In genomic region chr6:34347303-34347702, GRCh38 we compare ENCODE assay signal across 20 cellular contexts.
"Had no signal": no experiment of that assay in that cellular context is flagged by ENCODE, and none has a peak within 500 bp of the region (broad histone marks: within the 10 kb centered on the region; RNA-seq: fewer than 3 reads in every experiment).

No MANE protein-coding gene starts in this region.

- H3K27ac Mint-ChIP-seq: activated naive CD4-positive, alpha-beta T cell treated with anti-CD3 and anti-CD28 coated beads, Interleukin-2, amount 10 ng/mL, durations not matched to agents 7 days and 5 days; activated naive CD8-positive, alpha-beta T cell treated with anti-CD3 and anti-CD28 coated beads, Interleukin-2, amount 50 U/mL, for 24 hours; T-helper 1 cell treated with Interleukin-12 subunit alpha and Interleukin-12 subunit beta and Interleukin-4 antibody, amounts not matched to agents 30 μg/mL and 1 μg/mL, for 36 hours had no signal

- H3K27ac ChIP-seq: epithelial cell of prostate, tibial artery had no signal

- H3K9me3 Mint-ChIP-seq: activated naive CD4-positive, alpha-beta T cell treated with anti-CD3 and anti-CD28 coated beads, Interleukin-2, amount 10 ng/mL, durations not matched to agents 7 days and 5 days; activated naive CD8-positive, alpha-beta T cell treated with anti-CD3 and anti-CD28 coated beads, Interleukin-2, amount 50 U/mL, for 24 hours; activated T-cell treated with anti-CD3 and anti-CD28 coated beads, Interleukin-2, amount 50 U/mL, for 4 hours; neural crest cell; T-helper 1 cell treated with Interleukin-12 subunit alpha and Interleukin-12 subunit beta and Interleukin-4 antibody, amounts not matched to agents 30 μg/mL and 1 μg/mL, for 36 hours had no signal

- H3K36me3 Mint-ChIP-seq: activated naive CD4-positive, alpha-beta T cell treated with anti-CD3 and anti-CD28 coated beads, Interleukin-2, amount 10 ng/mL, durations not matched to agents 7 days and 5 days had no signal

- H3K9me3 ChIP-seq: tibial artery had no signal

- H3K4me3 Mint-ChIP-seq: activated naive CD4-positive, alpha-beta T cell treated with anti-CD3 and anti-CD28 coated beads, Interleukin-2, amount 10 ng/mL, durations not matched to agents 7 days and 5 days; activated naive CD8-positive, alpha-beta T cell treated with anti-CD3 and anti-CD28 coated beads, Interleukin-2, amount 50 U/mL, for 24 hours; activated T-cell treated with anti-CD3 and anti-CD28 coated beads, Interleukin-2, amount 50 U/mL, for 4 hours; brain; neural crest cell; T-helper 1 cell treated with Interleukin-12 subunit alpha and Interleukin-12 subunit beta and Interleukin-4 antibody, amounts not matched to agents 30 μg/mL and 1 μg/mL, for 36 hours had no signal

- ATAC-seq: activated naive CD8-positive, alpha-beta T cell treated with anti-CD3 and anti-CD28 coated beads, Interleukin-2, amount 50 U/mL, for 24 hours; activated T-cell treated with anti-CD3 and anti-CD28 coated beads, Interleukin-2, amount 50 U/mL, for 4 hours; left lobe of liver had no signal

- DNase-seq: activated CD4-positive, alpha-beta T cell treated with anti-CD3 and anti-CD28 coated beads, Interleukin-2, amount 50 U/mL, for 1 hour; activated CD4-positive, CD25-positive, alpha-beta regulatory T cell treated with anti-CD3 and anti-CD28 coated beads, Interleukin-2, amount 50 U/mL, for 72 hours; activated CD8-positive, alpha-beta memory T cell treated with anti-CD3 and anti-CD28 coated beads, Interleukin-2, amount 50 U/mL, for 4 hours; activated effector memory CD4-positive, alpha-beta T cell treated with Interleukin-2 at 50 U/mL for 16 hours; activated naive CD4-positive, alpha-beta T cell treated with anti-CD3 and anti-CD28 coated beads, Interleukin-2, amount 10 ng/mL, durations not matched to agents 7 days and 5 days; activated naive CD8-positive, alpha-beta T cell treated with anti-CD3 and anti-CD28 coated beads, Interleukin-2, amount 50 U/mL, for 24 hours; activated T-cell treated with anti-CD3 and anti-CD28 coated beads, Interleukin-2, amount 50 U/mL, for 4 hours; central memory CD4-positive, alpha-beta T cell; dorsolateral prefrontal cortex; foreskin fibroblast; hypothalamus; mammary epithelial cell; stimulated activated naive CD4-positive, alpha-beta T cell treated with Interleukin-2 at 50 U/mL for 16 hours; substantia nigra; tibial artery had no signal

- H3K27me3 ChIP-seq: dorsolateral prefrontal cortex, tibial artery had no signal

- H3K4me3 ChIP-seq: dorsolateral prefrontal cortex, tibial artery had no signal

- H3K27me3 Mint-ChIP-seq: activated naive CD4-positive, alpha-beta T cell treated with anti-CD3 and anti-CD28 coated beads, Interleukin-2, amount 10 ng/mL, durations not matched to agents 7 days and 5 days; activated naive CD8-positive, alpha-beta T cell treated with anti-CD3 and anti-CD28 coated beads, Interleukin-2, amount 50 U/mL, for 24 hours had no signal

- H3K36me3 ChIP-seq: tibial artery had no signal
